In the genomic region with DNA sequence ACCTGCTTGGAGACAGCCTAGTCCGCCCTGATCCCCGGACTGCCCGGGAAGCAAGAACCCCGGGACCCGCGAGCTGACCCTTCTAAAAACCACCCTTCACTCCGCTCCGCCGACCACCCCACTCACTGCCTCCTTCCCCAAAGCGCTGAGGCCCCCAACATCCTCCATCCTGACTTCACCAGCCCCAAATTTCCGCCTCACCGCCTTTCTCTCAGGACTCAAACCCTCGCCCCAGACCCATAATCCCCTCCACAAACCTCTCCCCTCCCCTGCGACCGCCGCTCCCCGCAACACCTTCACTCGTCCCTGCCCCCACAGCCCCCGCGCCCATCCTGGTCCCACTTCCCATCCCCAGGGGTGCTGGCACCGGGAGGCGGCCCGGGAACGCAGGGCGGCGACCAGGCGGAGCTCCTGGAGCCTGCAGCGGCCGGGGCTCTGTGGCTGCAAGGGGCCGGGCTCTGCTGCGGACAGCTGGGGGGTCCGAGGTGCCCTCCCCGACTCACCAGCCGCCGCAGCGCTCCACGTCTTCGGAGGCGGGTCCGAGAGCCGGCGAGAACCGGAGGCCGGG, we compare ENCODE assay signal across 8 cellular contexts. TPM values are rescaled to one million over a fixed set of nuclear protein-coding genes. Genes with fewer than 3 reads are reported as not detected.
DNase-seq lines count a peak whose midpoint lies in the region; ATAC-seq, FAIRE-seq and TF ChIP-seq lines count a peak whose summit lies in the region.

No MANE protein-coding gene starts in this region.

- no peaks in the 10 kb centered on the region for H3K4me1 Mint-ChIP-seq in Caco-2 (ENCODE audit: low read depth, unreplicated experiment)

- H3K27me3 ChIP-seq in Caco-2 (replicated peaks; ENCODE audit: control insufficient read depth, insufficient read depth, low read length) (no peaks in the 10 kb centered on the region), small intestine (ENCODE audit: control insufficient read depth in 2 of 2, insufficient read depth in 2 of 2, low read length in 2 of 2) (no peaks in the 10 kb centered on the region)

- H3K4me3 ChIP-seq in Caco-2 (ENCODE audit: low read depth, low read length) (peak overlapping the region; percentile 80), iPS-18c (ENCODE audit: insufficient read depth, low read depth, low read length) (peak overlapping the region; percentile 91), small intestine (ENCODE audit: low read depth in 1 of 2, low read length in 2 of 2) (peak overlapping the region; percentile 53 to 95)

- 1 to 2% (median 1%) methylated on average over 32 to 44 of the region's 44 CpGs for WGBS in small intestine, 3 donors

- H3K9me3 ChIP-seq in Caco-2 (no peaks in the 10 kb centered on the region), iPS-18c (ENCODE audit: control insufficient read depth, insufficient read depth, low read length) (no peaks in the 10 kb centered on the region), small intestine (ENCODE audit: control insufficient read depth, low read depth) (no peaks in the 10 kb centered on the region)

- BruUV-seq in Caco-2 (replicated peaks; lab: Mats Ljungman, UMichigan): no TSS peak

- DNase-seq in Caco-2 (peak; percentile 24 to 36), small intestine (no peak), SW480 (ENCODE audit: low spot score) (no peak), SKM-1 treated with dmso at 0.1 percent for 144 hours (lab: John Stamatoyannopoulos, UW; ENCODE audit: unreplicated experiment) (no peak)

- no peak for FAIRE-seq in small intestine (lab: Jason Lieb, UNC)

- H3K27me3 Mint-ChIP-seq in Caco-2 (ENCODE audit: insufficient read depth, unreplicated experiment): no peaks in the 10 kb centered on the region

- H3K9me3 Mint-ChIP-seq in Caco-2 (ENCODE audit: unreplicated experiment): no peaks in the 10 kb centered on the region

- POLR2A ChIA-PET in Caco-2 (lab: Charles Lee): interaction anchor here (0.6 to 1.0 kb wide), 5 partner anchors 20 to 380 kb away, joined by 3 to 16 read pairs (median 5); a partner anchor contains a TSS

- CTCF ChIA-PET in Caco-2 (lab: Charles Lee): interaction anchor here (0.5 to 1.3 kb wide), 7 partner anchors 69 to 550 kb away, joined by 3 to 6 read pairs (median 4); a partner anchor contains a TSS

- H3K4me3 Mint-ChIP-seq in Caco-2 (ENCODE audit: unreplicated experiment): peak overlapping the region; percentile 95

- H3K27ac ChIP-seq in angular gyrus (ENCODE audit: low read depth, low read length) (peak overlapping the region; percentile 52), small intestine (ENCODE audit: low read depth in 1 of 2, low read length in 1 of 2) (peak overlapping the region; percentile 60 to 75)

- no peaks in the 10 kb centered on the region for H3K36me3 Mint-ChIP-seq in Caco-2 (ENCODE audit: insufficient read depth, unreplicated experiment)

- ATAC-seq in HG03378 (IDR thresholded peaks at IDR 0.05; ENCODE audit: unreplicated experiment): peak; percentile 4
- no peak for ATAC-seq in GM19328 (IDR thresholded peaks at IDR 0.05; ENCODE audit: unreplicated experiment)

- TF ChIP-seq CTCF in Caco-2 (IDR thresholded peaks at IDR 0.05; ENCODE audit: insufficient read depth in 1 of 2, low read depth in 1 of 2, low read length in 1 of 2, severe bottlenecking in 1 of 2, unreplicated experiment in 1 of 2): no peak

- peak overlapping the region; percentile 76 for H3K27ac Mint-ChIP-seq in Caco-2 (ENCODE audit: unreplicated experiment)

- intact Hi-C loops in Caco-2 (cut with micrococcal nuclease; ENCODE audit: unreplicated experiment): loop anchor here (10.0 kb wide), 1 partner anchor 133 kb away; no protein-coding TSS in a partner anchor

- H3K4me1 ChIP-seq in Caco-2 (no peaks in the 10 kb centered on the region), small intestine (ENCODE audit: control insufficient read depth in 2 of 2, insufficient read depth in 1 of 2, low read depth in 1 of 2, low read length in 1 of 2) (no peaks in the 10 kb centered on the region)

- H3K36me3 ChIP-seq in Caco-2 (ENCODE audit: control insufficient read depth, insufficient read depth, low read length) (no peaks in the 10 kb centered on the region), small intestine (ENCODE audit: control insufficient read depth in 2 of 2, insufficient read depth in 2 of 2, low read length in 2 of 2) (peaks cover 0 to 1% of the 10 kb centered on the region in 2 donors)

RNA-seq across cellular contexts. Expression of a gene that starts 0.3 kb away (rescaled TPM):
- total RNA-seq in Caco-2 (2022): 24.1 and 27.6 TPM in 2 replicates
- polyA plus RNA-seq in small intestine: 10 to 100 TPM; 29.7 to 45.6 (median 30.4) TPM

Comparison
In these comparisons a context has a peak if more than half of its experiments do, and no peak if none do; other contexts are left out.
1. DNase-seq: peak in Caco-2 (2 of 2); none in small intestine (single experiment), SW480 (single experiment) and SKM-1 treated with dmso at 0.1 percent for 144 hours (single experiment).
2. Peak in every context shown above with its lines, with median percentiles within 50 percentile points of each other: H3K4me3 ChIP-seq.